ENCODE assay signal across 34 cellular contexts in genomic region chr13:56902276-56902675, GRCh38.
"Had no signal": no experiment of that assay in that cellular context is flagged by ENCODE, and none has a peak within 500 bp of the region (broad histone marks: within the 10 kb centered on the region; RNA-seq: fewer than 3 reads in every experiment).

No MANE protein-coding gene starts in this region.

- H3K27ac ChIP-seq: KMS-11 had no signal

- H3K9me3 ChIP-seq: MG63 had no signal

- DNase-seq: Karpas-422, Kasumi-1, MG63, MM.1S, MV-4-11, NCI-H1048, NCI-H1092, NCI-H1092 treated with DMSO at 0.1 percent for 48 hours, NCI-H1105, NCI-H1105 treated with DMSO at 0.1 percent for 48 hours, NCI-H1417, NCI-H1417 treated with DMSO at 0.1 percent for 48 hours, NCI-H1436, NCI-H1436 treated with DMSO at 0.1 percent for 48 hours, NCI-H146, NCI-H1694, NCI-H1694 treated with DMSO at 0.1 percent for 48 hours, NCI-H187, NCI-H187 treated with DMSO at 0.1 percent for 48 hours, NCI-H1930, NCI-H2029, NCI-H2029 treated with DMSO at 0.1 percent for 48 hours, NCI-H2081, NCI-H2081 treated with DMSO at 0.1 percent for 48 hours, NCI-H2107, NCI-H2171, NCI-H2171 treated with DMSO at 0.1 percent for 48 hours, NCI-H2227 treated with DMSO at 0.1 percent for 48 hours, NCI-H226, NCI-H345, NCI-H446, NCI-H446 treated with DMSO at 0.1 percent for 48 hours, NCI-H510A had no signal

- H3K36me3 ChIP-seq: MG63 had no signal

- H3K9ac ChIP-seq: KMS-11 had no signal

- H3K4me3 ChIP-seq: MG63 had no signal

- H3K27me3 ChIP-seq: MG63 had no signal
